1 cellular context compared by ENCODE assay signal in genomic region chr6:151948007-151948745, GRCh38.
TF ChIP-seq lines count a peak whose summit lies in the region.

No MANE protein-coding gene starts in this region.

TF ChIP-seq in WTC11, 78 proteins besides CTCF, POLR2A, EP300 and RAD21 (continued from another document):
- TF ChIP-seq AFF4 (CRISPR knock-in tag; IDR thresholded peaks at IDR 0.05; ENCODE audit: borderline replicate concordance) = no peak
- no peak for TF ChIP-seq MAX (CRISPR knock-in tag; IDR thresholded peaks at IDR 0.05)
- no peak for TF ChIP-seq ZNF263 (CRISPR knock-in tag; IDR thresholded peaks at IDR 0.05; ENCODE audit: low read depth)
- no peak for TF ChIP-seq ERG (CRISPR knock-in tag; IDR thresholded peaks at IDR 0.05)
- TF ChIP-seq FOXP4 (CRISPR knock-in tag; IDR thresholded peaks at IDR 0.05) = no peak
- no peak for TF ChIP-seq CBFB (CRISPR knock-in tag; IDR thresholded peaks at IDR 0.05; ENCODE audit: low read depth)
- TF ChIP-seq, protein P1, sequence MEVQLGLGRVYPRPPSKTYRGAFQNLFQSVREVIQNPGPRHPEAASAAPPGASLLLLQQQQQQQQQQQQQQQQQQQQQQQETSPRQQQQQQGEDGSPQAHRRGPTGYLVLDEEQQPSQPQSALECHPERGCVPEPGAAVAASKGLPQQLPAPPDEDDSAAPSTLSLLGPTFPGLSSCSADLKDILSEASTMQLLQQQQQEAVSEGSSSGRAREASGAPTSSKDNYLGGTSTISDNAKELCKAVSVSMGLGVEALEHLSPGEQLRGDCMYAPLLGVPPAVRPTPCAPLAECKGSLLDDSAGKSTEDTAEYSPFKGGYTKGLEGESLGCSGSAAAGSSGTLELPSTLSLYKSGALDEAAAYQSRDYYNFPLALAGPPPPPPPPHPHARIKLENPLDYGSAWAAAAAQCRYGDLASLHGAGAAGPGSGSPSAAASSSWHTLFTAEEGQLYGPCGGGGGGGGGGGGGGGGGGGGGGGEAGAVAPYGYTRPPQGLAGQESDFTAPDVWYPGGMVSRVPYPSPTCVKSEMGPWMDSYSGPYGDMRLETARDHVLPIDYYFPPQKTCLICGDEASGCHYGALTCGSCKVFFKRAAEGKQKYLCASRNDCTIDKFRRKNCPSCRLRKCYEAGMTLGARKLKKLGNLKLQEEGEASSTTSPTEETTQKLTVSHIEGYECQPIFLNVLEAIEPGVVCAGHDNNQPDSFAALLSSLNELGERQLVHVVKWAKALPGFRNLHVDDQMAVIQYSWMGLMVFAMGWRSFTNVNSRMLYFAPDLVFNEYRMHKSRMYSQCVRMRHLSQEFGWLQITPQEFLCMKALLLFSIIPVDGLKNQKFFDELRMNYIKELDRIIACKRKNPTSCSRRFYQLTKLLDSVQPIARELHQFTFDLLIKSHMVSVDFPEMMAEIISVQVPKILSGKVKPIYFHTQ (CRISPR knock-in tag; IDR thresholded peaks at IDR 0.05) = no peak
TF ChIP-seq in WTC11: peak in this region for 0.
